Comparison of ENCODE assay signal across 8 cellular contexts in the genomic region with DNA sequence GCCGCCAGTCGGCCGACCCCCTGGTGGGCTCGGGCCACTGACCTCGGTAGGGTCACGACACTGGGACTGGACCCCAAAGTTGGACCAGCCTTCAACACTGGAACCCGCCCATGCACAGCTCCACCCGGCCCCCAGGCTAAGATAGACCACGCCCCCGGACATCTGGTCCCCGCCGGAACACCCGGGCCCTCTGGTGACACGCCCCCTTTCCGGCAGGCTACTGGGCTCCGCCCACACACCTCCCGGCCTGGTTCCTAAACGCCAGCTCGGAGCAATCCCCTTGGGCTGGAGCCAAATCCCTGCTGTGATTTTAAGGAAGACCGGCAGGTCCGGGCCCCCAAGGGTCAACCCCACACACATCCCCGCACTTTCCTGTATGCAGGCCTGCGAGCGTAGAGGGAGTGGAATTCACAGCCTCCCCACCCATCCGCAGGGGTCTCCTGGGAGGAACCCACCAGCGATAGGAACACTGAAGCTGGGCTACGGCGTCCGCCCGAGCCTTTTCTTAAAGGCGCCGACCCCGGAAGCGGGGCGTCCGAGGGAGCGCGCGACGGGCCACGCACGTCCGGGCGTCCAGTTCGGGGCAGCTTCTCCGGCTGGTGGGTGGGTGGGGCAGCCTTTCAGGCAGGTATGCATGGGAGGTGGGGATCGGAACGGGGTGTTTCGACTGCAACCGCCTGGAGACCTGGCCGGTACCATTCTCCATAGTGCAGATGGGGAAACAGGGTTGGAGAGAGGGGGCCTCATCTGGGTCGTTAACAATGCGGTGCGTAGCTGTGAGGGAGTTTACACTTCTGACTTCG.
A peak's percentile ranks its signal among the peaks of the same experiment; 100 is the strongest.
DNase-seq lines count a peak whose midpoint lies in the region; ATAC-seq and TF ChIP-seq lines count a peak whose summit lies in the region.

A gene with protein sequence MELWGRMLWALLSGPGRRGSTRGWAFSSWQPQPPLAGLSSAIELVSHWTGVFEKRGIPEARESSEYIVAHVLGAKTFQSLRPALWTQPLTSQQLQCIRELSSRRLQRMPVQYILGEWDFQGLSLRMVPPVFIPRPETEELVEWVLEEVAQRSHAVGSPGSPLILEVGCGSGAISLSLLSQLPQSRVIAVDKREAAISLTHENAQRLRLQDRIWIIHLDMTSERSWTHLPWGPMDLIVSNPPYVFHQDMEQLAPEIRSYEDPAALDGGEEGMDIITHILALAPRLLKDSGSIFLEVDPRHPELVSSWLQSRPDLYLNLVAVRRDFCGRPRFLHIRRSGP (plus strand): TSS at position 576 of the 803 bp plus-strand sequence. CDS start 1,583 bp downstream, outside the sequence.

- DNase-seq in AG08396 (ENCODE audit: low spot score): peak; percentile 99
- DNase-seq in NCI-H446 (lab: John Stamatoyannopoulos, UW): peak; percentile 82 to 91
- peak; percentile 90 for DNase-seq in cerebellar cortex (ENCODE audit: low spot score)
- peak; percentile 93 for DNase-seq in iris pigment epithelial cell (ENCODE audit: low read depth)
- DNase-seq in stimulated activated CD4-positive, alpha-beta T cell treated with anti-CD3 and anti-CD28 coated beads, Interleukin-12 subunit alpha, Interleukin-12 subunit beta, amount 100 ng/mL, for 4 hours: peak; percentile 93

- peak; percentile 72 for TF ChIP-seq POLR2A in GM18951 (IDR thresholded peaks at IDR 0.05; ENCODE audit: extremely low read depth, insufficient read depth, insufficient read length)

- in situ Hi-C loops in GM18951 (cut with MboI; ENCODE audit: low sequenced_read_pairs, unreplicated experiment): no loop called here

- ATAC-seq in HG03196 (IDR thresholded peaks at IDR 0.05; ENCODE audit: unreplicated experiment): peak; percentile 61
- peak; percentile 41 to 43 for ATAC-seq in activated CD4-positive, CD25-positive, alpha-beta regulatory T cell treated with anti-CD3 and anti-CD28 coated beads, Interleukin-2, amount 50 U/mL, for 24 hours

Comparison
In these comparisons a context has a peak if more than half of its experiments do, and no peak if none do; other contexts are left out.
1. Peak in every context shown above with its lines: DNase-seq and ATAC-seq.